Comparison of ENCODE assay signal across 27 cellular contexts in the genomic region with DNA sequence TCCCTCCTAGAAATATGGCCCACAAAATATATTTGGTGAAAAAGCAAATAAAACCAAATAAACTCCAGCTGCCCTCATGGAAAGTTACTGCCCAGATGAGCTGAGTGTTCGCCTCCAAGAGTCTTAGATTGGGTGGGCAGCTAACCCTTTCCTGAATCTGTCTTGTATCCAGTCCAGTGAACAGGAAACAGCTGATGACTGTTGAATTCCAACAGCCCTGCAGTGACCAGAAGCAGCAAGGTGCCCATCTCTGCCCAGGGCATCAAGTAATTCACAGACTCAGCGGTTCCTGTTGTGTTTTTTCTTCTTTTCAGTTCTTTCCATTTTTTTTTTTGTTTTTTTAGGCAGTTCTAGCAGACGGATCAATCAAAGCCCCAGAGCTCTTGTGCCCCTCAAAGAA.
"Had no signal": no experiment of that assay in that cellular context is flagged by ENCODE, and none has a peak within 500 bp of the region (broad histone marks: within the 10 kb centered on the region; RNA-seq: fewer than 3 reads in every experiment).

No MANE protein-coding gene starts in this region.

- FAIRE-seq: keratinocyte had no signal

- H3K4me3 ChIP-seq: hepatocyte, left ventricle myocardium inferior, ovary, skin epidermis, stomach, testis, thyroid gland, transverse colon, upper lobe of left lung, vagina had no signal

- H3K27ac ChIP-seq: hepatocyte, left ventricle myocardium inferior, neutrophil, ovary, skin epidermis, stomach, testis, thyroid gland, transverse colon, upper lobe of left lung, vagina had no signal

- H3K36me3 ChIP-seq: left ventricle myocardium inferior, neutrophil, ovary, stomach, thyroid gland, transverse colon, upper lobe of left lung, vagina had no signal

- DNase-seq: left ventricle myocardium inferior; naive thymus-derived CD8-positive, alpha-beta T cell; occipital lobe; ovary; retina; right cardiac atrium; stimulated activated CD4-positive, alpha-beta T cell treated with anti-CD3 and anti-CD28 coated beads, Interleukin-12 subunit alpha, Interleukin-12 subunit beta, amount 100 ng/mL, for 4 hours; stimulated activated CD4-positive, alpha-beta T cell treated with anti-CD3 and anti-CD28 coated beads, Interleukin-15, amount 100 ng/mL, for 24 hours; stimulated activated CD4-positive, alpha-beta T cell treated with anti-CD3 and anti-CD28 coated beads, Interleukin-2, amount 100 ng/mL, for 24 hours; stimulated activated CD4-positive, alpha-beta T cell treated with anti-CD3 and anti-CD28 coated beads, Interleukin-4, amount 100 ng/mL, for 1 hour; stimulated activated naive B cell treated with anti-CD40 and anti-IgM and Interleukin-4, amounts not matched to agents 10 μg/mL and 1 μg/mL and 100 μg/mL, for 72 hours; stimulated activated naive CD8-positive, alpha-beta T cell treated with anti-CD3 and anti-CD28 coated beads, Interleukin-15, Interleukin-2, amounts not matched to agents 100 U/mL and 50 U/mL, for 24 hours; stomach; testis; thyroid gland; transverse colon; upper lobe of left lung had no signal

- H3K27me3 Mint-ChIP-seq: memory B cell; progenitor cell of endocrine pancreas; stimulated activated naive B cell treated with anti-CD40 and anti-IgM and Interleukin-4, amounts not matched to agents 10 μg/mL and 1 μg/mL and 100 μg/mL, for 72 hours had no signal

- H3K27me3 ChIP-seq: hepatocyte, neutrophil, ovary, stomach, testis, thyroid gland, upper lobe of left lung, vagina had no signal

- H3K4me3 Mint-ChIP-seq: memory B cell; naive thymus-derived CD8-positive, alpha-beta T cell; nephron; neural crest cell; stimulated activated naive B cell treated with anti-CD40 and anti-IgM and Interleukin-4, amounts not matched to agents 10 μg/mL and 1 μg/mL and 100 μg/mL, for 72 hours had no signal

- H3K27ac Mint-ChIP-seq: memory B cell; naive thymus-derived CD8-positive, alpha-beta T cell; nephron; progenitor cell of endocrine pancreas; stimulated activated naive B cell treated with anti-CD40 and anti-IgM and Interleukin-4, amounts not matched to agents 10 μg/mL and 1 μg/mL and 100 μg/mL, for 72 hours had no signal

- H3K4me1 ChIP-seq: left ventricle myocardium inferior, stomach, testis, thyroid gland, transverse colon, upper lobe of left lung, vagina had no signal

- H3K36me3 Mint-ChIP-seq: memory B cell; naive thymus-derived CD8-positive, alpha-beta T cell; stimulated activated naive B cell treated with anti-CD40 and anti-IgM and Interleukin-4, amounts not matched to agents 10 μg/mL and 1 μg/mL and 100 μg/mL, for 72 hours had no signal

- H3K4me2 ChIP-seq: hepatocyte had no signal

- H3K79me2 ChIP-seq: hepatocyte had no signal

- H3K9me3 ChIP-seq: neutrophil, ovary, testis, thyroid gland, transverse colon, upper lobe of left lung, vagina had no signal

- H3K4me1 Mint-ChIP-seq: memory B cell; naive thymus-derived CD8-positive, alpha-beta T cell; nephron; neural crest cell; stimulated activated naive B cell treated with anti-CD40 and anti-IgM and Interleukin-4, amounts not matched to agents 10 μg/mL and 1 μg/mL and 100 μg/mL, for 72 hours had no signal

- ATAC-seq: naive thymus-derived CD8-positive, alpha-beta T cell; right cardiac atrium; sciatic nerve; stimulated activated naive B cell treated with anti-CD40 and anti-IgM and Interleukin-4, amounts not matched to agents 10 μg/mL and 1 μg/mL and 100 μg/mL, for 72 hours; stimulated activated naive CD8-positive, alpha-beta T cell treated with anti-CD3 and anti-CD28 coated beads, Interleukin-15, Interleukin-2, amounts not matched to agents 100 U/mL and 50 U/mL, for 24 hours had no signal

- H2AFZ ChIP-seq: hepatocyte had no signal
